2 cellular contexts compared by ENCODE assay signal in genomic region chr2:26988165-26988879, GRCh38.
TF ChIP-seq lines count a peak whose summit lies in the region.

No MANE protein-coding gene starts in this region.

TF ChIP-seq in A549, 52 proteins besides CTCF, POLR2A, EP300 and RAD21:
- TF ChIP-seq RFX5 (IDR thresholded peaks at IDR 0.05) (no peak), MAFK (IDR thresholded peaks at IDR 0.05; ENCODE audit: partially characterized antibody) (peak; percentile 85), MYC (IDR thresholded peaks at IDR 0.05; ENCODE audit: borderline replicate concordance, low read length) (no peak)
TF ChIP-seq in A549: peak in this region for 1.

TF ChIP-seq in HCT116, 20 proteins besides CTCF, POLR2A, EP300 and RAD21:
- TF ChIP-seq EGR1 (IDR thresholded peaks at IDR 0.05; ENCODE audit: low read depth) (no peak), REST (IDR thresholded peaks at IDR 0.05; ENCODE audit: low read depth) (no peak), SIN3A (IDR thresholded peaks at IDR 0.05; ENCODE audit: low read depth) (no peak), SP1 (IDR thresholded peaks at IDR 0.05; ENCODE audit: low read depth) (no peak), ZNF274 (IDR thresholded peaks at IDR 0.05; ENCODE audit: low read depth, low read length) (no peak), POLR2AphosphoS5 (IDR thresholded peaks at IDR 0.05; ENCODE audit: low read depth, low read length) (no peak), MAX (IDR thresholded peaks at IDR 0.05) (no peak), ZBTB33 (IDR thresholded peaks at IDR 0.05; ENCODE audit: extremely low read depth, insufficient replicate concordance, low read length) (no peak), ZFX (IDR thresholded peaks at IDR 0.05) (no peak), SRF (IDR thresholded peaks at IDR 0.05; ENCODE audit: low read depth) (no peak), EZH2 (IDR thresholded peaks at IDR 0.05) (no peak), TCF7L2 (IDR thresholded peaks at IDR 0.05; ENCODE audit: borderline replicate concordance, extremely low read depth, insufficient read depth, insufficient read length) (no peak), YY1 (IDR thresholded peaks at IDR 0.05; ENCODE audit: extremely low read depth, insufficient replicate concordance, low read depth, low read length) (no peak)
